Comparison of ENCODE assay signal across 8 cellular contexts in the genomic region with DNA sequence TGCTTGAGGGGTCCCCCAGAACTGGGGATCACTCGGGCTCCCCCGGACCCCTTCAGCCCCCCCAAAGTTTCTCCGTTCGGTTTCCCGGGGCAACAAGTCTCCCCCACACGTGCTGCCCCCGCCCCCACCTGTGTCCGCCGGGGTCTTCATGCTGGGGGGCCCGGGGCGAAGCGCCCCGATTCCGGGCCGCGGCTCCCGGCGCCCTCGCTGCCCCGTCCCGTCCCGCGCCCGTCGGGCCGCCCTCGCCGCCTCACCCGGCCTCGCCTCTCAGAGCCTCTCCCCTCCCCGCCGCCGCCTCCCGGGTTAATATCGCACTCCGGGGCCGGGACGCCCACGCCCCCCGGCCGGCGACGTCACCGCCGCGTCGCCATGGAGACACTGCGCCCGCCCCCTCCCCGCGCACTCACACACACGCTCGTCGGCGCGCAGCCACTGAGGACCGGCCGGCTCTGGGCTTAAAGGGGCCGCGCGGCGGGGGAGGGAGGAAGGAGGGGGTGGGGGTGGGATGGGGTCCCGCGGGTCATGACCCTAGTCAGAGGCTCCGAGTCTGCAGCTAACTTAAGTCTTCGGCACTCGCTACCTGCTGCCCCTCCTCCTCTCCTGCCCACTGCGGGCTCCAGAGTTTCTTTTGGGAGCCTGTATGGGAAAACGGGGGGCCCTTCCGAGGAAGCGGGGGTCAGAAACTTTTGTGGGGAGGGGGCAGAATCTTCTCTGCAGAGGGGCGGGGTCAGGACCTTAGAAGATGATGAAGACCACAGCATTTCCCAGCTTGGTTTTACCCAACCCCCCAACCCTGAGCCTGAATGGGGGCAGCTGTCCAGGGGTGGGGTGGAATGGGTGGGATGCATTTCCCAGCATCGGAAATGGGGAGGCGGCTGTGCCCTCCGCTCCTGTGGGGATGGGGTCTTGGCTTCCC. TPM values are rescaled to one million over a fixed set of nuclear protein-coding genes. Genes with fewer than 3 reads are reported as not detected.
DNase-seq lines count a peak whose midpoint lies in the region; ATAC-seq and TF ChIP-seq lines count a peak whose summit lies in the region.

ERF (minus strand) TSS at position 279 of the 916 bp plus-strand sequence; CDS start at position 150, 129 bp downstream.

- ATAC-seq in HG02852 (IDR thresholded peaks at IDR 0.05; ENCODE audit: unreplicated experiment) (peak; percentile 49), body of pancreas (peak; percentile 88), GM18873 (IDR thresholded peaks at IDR 0.05; ENCODE audit: low FRiP score, unreplicated experiment) (no peak)

- H3K36me3 ChIP-seq in body of pancreas (replicated peaks in 1 of 2; ENCODE audit: insufficient read depth in 1 of 2, low read depth in 2 of 2), result no peaks in the 10 kb centered on the region

- H3K4me1 ChIP-seq in body of pancreas, result peaks cover 34% of the 10 kb centered on the region

- H3K27me3 ChIP-seq in body of pancreas, result no peaks in the 10 kb centered on the region

- DNase-seq in GM12865 (ENCODE audit: low read depth) (peak; percentile 96), NCI-H2081 (lab: John Stamatoyannopoulos, UW) (peak; percentile 80 to 86), UCSD-AML1 (lab: John Stamatoyannopoulos, UW; ENCODE audit: unreplicated experiment) (peak; percentile 92), body of pancreas (peak; percentile 95 to 96 (median 96)), skeletal muscle cell (ENCODE audit: low read depth) (peak; percentile 63)

- intact Hi-C loops in body of pancreas (cut with DNase I), result no loop called here

- peak within 1 kb of the TSS; percentile 94 to 99 (median 98) for H3K27ac ChIP-seq in body of pancreas

- 0 to 1% methylated on average over 3 to 64 of the region's 75 CpGs for WGBS in body of pancreas, 2 donors

- peak; percentile 77 to 98 (median 89) for TF ChIP-seq POLR2A in body of pancreas (IDR thresholded peaks at IDR 0.05)

- H3K9me3 ChIP-seq in body of pancreas, result no peaks in the 10 kb centered on the region

- peak within 1 kb of the TSS; percentile 100 for H3K4me3 ChIP-seq in GM12865 (ENCODE audit: low read depth, low read length)
- peak within 1 kb of the TSS; percentile 61 to 92 for H3K4me3 ChIP-seq in body of pancreas
- H3K4me3 ChIP-seq in iPS-11a (ENCODE audit: low read depth, low read length), result peak within 1 kb of the TSS; percentile 87
- peak within 1 kb of the TSS; percentile 99 for H3K4me3 ChIP-seq in skeletal muscle cell (ENCODE audit: low read depth, low read length)

- no peak for TF ChIP-seq CTCF in GM12865 (IDR thresholded peaks at IDR 0.05; ENCODE audit: insufficient read depth, low read depth, low read length, missing control alignments)
- no peak for TF ChIP-seq CTCF in body of pancreas (IDR thresholded peaks at IDR 0.05)

RNA-seq across cellular contexts. Expression of gene ERF, which starts in this region (rescaled TPM):
- total RNA-seq in body of pancreas, result 10 to 100 TPM; 10.6 to 31.6 TPM
